ENCODE assay signal across 17 cellular contexts in genomic region chr20:8901237-8902025, GRCh38.
DNase-seq lines count a peak whose midpoint lies in the region; TF ChIP-seq lines count a peak whose summit lies in the region.
"Had no signal": no experiment of that assay in that cellular context is flagged by ENCODE, and none has a peak within 500 bp of the region (broad histone marks: within the 10 kb centered on the region; RNA-seq: fewer than 3 reads in every experiment).

No MANE protein-coding gene starts in this region.

- H3K36me3 Mint-ChIP-seq in HFFc6 (ENCODE audit: low read depth) (no peaks in the 10 kb centered on the region; the same call in none of the 2 replicates), neural crest cell (ENCODE audit: low read depth) (peaks cover 4% of the 10 kb centered on the region)
- H3K36me3 Mint-ChIP-seq: stimulated activated memory B cell treated with anti-CD40 and anti-IgM and Interleukin-4, amounts not matched to agents 10 μg/mL and 1 μg/mL and 100 μg/mL, for 72 hours had no signal

- H3K27ac ChIP-seq in fibroblast of lung (ENCODE audit: insufficient read depth, low read length): no peak overlapping the region
- no peak overlapping the region for H3K27ac ChIP-seq in brain microvascular endothelial cell
- H3K27ac ChIP-seq: C4-2B had no signal

- DNase-seq in HFFc6: peak; percentile 18
- peak in 1 of 2 donors; percentile 14 for DNase-seq in fibroblast of lung (ENCODE audit: low read depth in 2 of 2)
- DNase-seq in neural crest cell (ENCODE audit: low read depth, low spot score): no peak
- DNase-seq in ureter (ENCODE audit: low spot score): peak; percentile 46
- DNase-seq in H7: no peak
- no peak for DNase-seq in CD1c-positive myeloid dendritic cell (ENCODE audit: extremely low spot score)
- no peak for DNase-seq in brain microvascular endothelial cell
- DNase-seq: activated CD4-positive, alpha-beta T cell treated with anti-CD3 and anti-CD28 coated beads for 48 hours; activated T-cell treated with anti-CD3 and anti-CD28 coated beads, Interleukin-2, amount 50 U/mL, for 24 hours; cerebellar nuclear complex; DMS79; NCI-H1092; small intestine had no signal

- no peaks in the 10 kb centered on the region for H3K4me1 ChIP-seq in fibroblast of lung (ENCODE audit: control insufficient read depth, extremely low read depth, insufficient read depth, low read length)

- H3K27me3 ChIP-seq in fibroblast of lung (ENCODE audit: control insufficient read depth, insufficient read depth, low read length): no peaks in the 10 kb centered on the region
- H3K27me3 ChIP-seq in H7 (ENCODE audit: control insufficient read depth, insufficient read depth, low read length): no peaks in the 10 kb centered on the region
- H3K27me3 ChIP-seq in brain microvascular endothelial cell (replicated peaks): no peaks in the 10 kb centered on the region

- no peak for TF ChIP-seq CTCF in HFFc6 (IDR thresholded peaks at IDR 0.05)
- no peak for TF ChIP-seq CTCF in fibroblast of lung (conservative IDR thresholded peaks at IDR 0.05 in 1 of 2, IDR thresholded peaks at IDR 0.05 in 1 of 2; ENCODE audit: low read depth in 1 of 2, low read length in 2 of 2)
- no peak for TF ChIP-seq CTCF in neural crest cell (conservative IDR thresholded peaks at IDR 0.05)
- TF ChIP-seq CTCF in brain microvascular endothelial cell (IDR thresholded peaks at IDR 0.05; ENCODE audit: low read depth, low read length, missing control alignments): no peak

- in situ Hi-C loops in brain microvascular endothelial cell (cut with HindIII; ENCODE audit: low pct_ligation_motif_present, low sequenced_read_pairs): no loop called here

- H3K4me2 ChIP-seq in fibroblast of lung (ENCODE audit: extremely low read depth, insufficient read depth, low read length): no peak overlapping the region

- H3K9me3 ChIP-seq in fibroblast of lung (ENCODE audit: control insufficient read depth, insufficient read depth, low read depth, low read length): no peaks in the 10 kb centered on the region

- H3K4me3 ChIP-seq in fibroblast of lung (replicated peaks in 1 of 4; ENCODE audit: control extremely low read depth in 1 of 4, insufficient read depth in 1 of 4, low read depth in 3 of 4, low read length in 4 of 4): no peak overlapping the region
- no peak overlapping the region for H3K4me3 ChIP-seq in H7 (ENCODE audit: insufficient read depth, low read depth, low read length)
- no peak overlapping the region for H3K4me3 ChIP-seq in brain microvascular endothelial cell (ENCODE audit: low read depth, low read length)
- H3K4me3 ChIP-seq: K562 had no signal

- H3K9me3 Mint-ChIP-seq in HFFc6: peaks cover 5% of the 10 kb centered on the region; the same call in 1 of the 2 replicates
- no peaks in the 10 kb centered on the region for H3K9me3 Mint-ChIP-seq in neural crest cell
- H3K9me3 Mint-ChIP-seq: stimulated activated memory B cell treated with anti-CD40 and anti-IgM and Interleukin-4, amounts not matched to agents 10 μg/mL and 1 μg/mL and 100 μg/mL, for 72 hours had no signal

- no peaks in the 10 kb centered on the region for H3K27me3 Mint-ChIP-seq in HFFc6 (ENCODE audit: insufficient read depth)
- no peaks in the 10 kb centered on the region for H3K27me3 Mint-ChIP-seq in neural crest cell (ENCODE audit: low read depth)
- H3K27me3 Mint-ChIP-seq: activated T-cell treated with anti-CD3 and anti-CD28 coated beads, Interleukin-2, amount 50 U/mL, for 24 hours; stimulated activated memory B cell treated with anti-CD40 and anti-IgM and Interleukin-4, amounts not matched to agents 10 μg/mL and 1 μg/mL and 100 μg/mL, for 72 hours had no signal

- H2AFZ ChIP-seq in fibroblast of lung (ENCODE audit: low read length): peak overlapping the region; percentile 37

- H3K4me3 Mint-ChIP-seq in HFFc6 (peak overlapping the region; percentile 43), neural crest cell (no peak overlapping the region)
- H3K4me3 Mint-ChIP-seq: activated T-cell treated with anti-CD3 and anti-CD28 coated beads, Interleukin-2, amount 50 U/mL, for 24 hours; stimulated activated memory B cell treated with anti-CD40 and anti-IgM and Interleukin-4, amounts not matched to agents 10 μg/mL and 1 μg/mL and 100 μg/mL, for 72 hours; T-helper 2 cell treated with Interferon-gamma antibody and Interleukin-4, amounts not matched to agents 5 μg/mL and 100 μg/mL, for 36 hours had no signal

- no peak overlapping the region for H3K9ac ChIP-seq in fibroblast of lung (ENCODE audit: insufficient read depth, low read length)

- H3K27ac Mint-ChIP-seq in HFFc6 (peak overlapping the region; percentile 65), neural crest cell (ENCODE audit: unreplicated experiment) (peak overlapping the region; percentile 28)
- H3K27ac Mint-ChIP-seq: activated T-cell treated with anti-CD3 and anti-CD28 coated beads, Interleukin-2, amount 50 U/mL, for 24 hours; stimulated activated memory B cell treated with anti-CD40 and anti-IgM and Interleukin-4, amounts not matched to agents 10 μg/mL and 1 μg/mL and 100 μg/mL, for 72 hours; T-helper 2 cell treated with Interferon-gamma antibody and Interleukin-4, amounts not matched to agents 5 μg/mL and 100 μg/mL, for 36 hours had no signal

- no peaks in the 10 kb centered on the region for H3K36me3 ChIP-seq in fibroblast of lung (ENCODE audit: control insufficient read depth, insufficient read depth, low read length)
- no peaks in the 10 kb centered on the region for H3K36me3 ChIP-seq in H7 (replicated peaks; ENCODE audit: control insufficient read depth, insufficient read depth, low read length)
- no peaks in the 10 kb centered on the region for H3K36me3 ChIP-seq in brain microvascular endothelial cell (replicated peaks)

- H3K4me1 Mint-ChIP-seq in HFFc6 (ENCODE audit: low read depth) (peaks cover 33% of the 10 kb centered on the region), neural crest cell (peaks cover 6% of the 10 kb centered on the region)
- H3K4me1 Mint-ChIP-seq: stimulated activated memory B cell treated with anti-CD40 and anti-IgM and Interleukin-4, amounts not matched to agents 10 μg/mL and 1 μg/mL and 100 μg/mL, for 72 hours had no signal

- H4K20me1 ChIP-seq in fibroblast of lung (ENCODE audit: control insufficient read depth, extremely low read depth, insufficient read depth, low read length): no peaks in the 10 kb centered on the region

- H3K79me2 ChIP-seq in fibroblast of lung (ENCODE audit: control insufficient read depth, insufficient read depth, low read length): no peaks in the 10 kb centered on the region

Comparison
In these comparisons a context has a peak if more than half of its experiments do, and no peak if none do; other contexts are left out.
1. DNase-seq: peak in HFFc6 (single experiment) and ureter (single experiment); none in neural crest cell (single experiment), H7 (single experiment), CD1c-positive myeloid dendritic cell (single experiment) and brain microvascular endothelial cell (single experiment).